24 cellular contexts compared by ENCODE assay signal in genomic region chr9:70444904-70445303, GRCh38. TPM values are rescaled to one million over a fixed set of nuclear protein-coding genes. Genes with fewer than 3 reads are reported as not detected.
A peak's percentile ranks its signal among the peaks of the same experiment; 100 is the strongest.
DNase-seq lines count a peak whose midpoint lies in the region; FAIRE-seq and TF ChIP-seq lines count a peak whose summit lies in the region.
"Had no signal": no experiment of that assay in that cellular context is flagged by ENCODE, and none has a peak within 500 bp of the region (broad histone marks: within the 10 kb centered on the region; RNA-seq: fewer than 3 reads in every experiment).

No MANE protein-coding gene starts in this region.

- peak; percentile 44 for DNase-seq in EH (ENCODE audit: low read depth)
- DNase-seq in LHCN-M2 (ENCODE audit: low read depth): peak; percentile 44
- peak; percentile 69 for DNase-seq in adipocyte (ENCODE audit: low read depth)
- DNase-seq in fibroblast of gingiva (ENCODE audit: low read depth): peak; percentile 47
- DNase-seq in NCI-H345 (lab: John Stamatoyannopoulos, UW): no peak
- no peak for DNase-seq in NCI-H748 (lab: John Stamatoyannopoulos, UW; ENCODE audit: unreplicated experiment)
- DNase-seq in Karpas-422: no peak
- no peak for DNase-seq in D721Med (ENCODE audit: insufficient read length, low spot score)
- DNase-seq: BE2C, Calu3, DMS153, DND-41, GOT3, MV-4-11, NCI-H1105, NCI-H1436 treated with DMSO at 0.1 percent for 48 hours, NCI-H1930, NCI-H2107, NCI-H446, NCI-H524 treated with DMSO at 0.1 percent for 48 hours, SHP77 treated with DMSO at 0.1 percent for 48 hours, SW 1271 had no signal

- H3K9ac ChIP-seq in adipocyte (ENCODE audit: low read length): no peak overlapping the region
- no peak overlapping the region for H3K9ac ChIP-seq in Karpas-422 (ENCODE audit: low read length)
- H3K9ac ChIP-seq: KMS-11 had no signal

- no peak for FAIRE-seq in D721Med (lab: Jason Lieb, UNC)

- no peaks in the 10 kb centered on the region for H3K27me3 ChIP-seq in adipocyte (replicated peaks; ENCODE audit: control insufficient read depth, insufficient read depth, low read length)
- no peaks in the 10 kb centered on the region for H3K27me3 ChIP-seq in Karpas-422 (ENCODE audit: low read length)
- H3K27me3 ChIP-seq: BE2C had no signal

- H3K4me2 ChIP-seq in Karpas-422 (ENCODE audit: low read depth, low read length, poor library complexity, severe bottlenecking): no peak overlapping the region
- H3K4me2 ChIP-seq: KMS-11 had no signal

- no peaks in the 10 kb centered on the region for H4K20me1 ChIP-seq in Karpas-422 (ENCODE audit: insufficient read depth, low read depth, low read length)

- no peak overlapping the region for H3K4me3 ChIP-seq in adipocyte (ENCODE audit: low read length)
- H3K4me3 ChIP-seq in Karpas-422 (ENCODE audit: low read length): no peak overlapping the region

- H3K9me3 ChIP-seq in adipocyte (ENCODE audit: control insufficient read depth, low read length) (no peaks in the 10 kb centered on the region), Karpas-422 (ENCODE audit: low read length) (no peaks in the 10 kb centered on the region)
- H3K9me3 ChIP-seq: BE2C had no signal

- TF ChIP-seq CTCF in D721Med (IDR thresholded peaks at IDR 0.05; ENCODE audit: insufficient read depth, missing control alignments): no peak

- no peak overlapping the region for H3K27ac ChIP-seq in Karpas-422 (ENCODE audit: low read length)
- H3K27ac ChIP-seq: 22Rv1, KMS-11 had no signal

- no peaks in the 10 kb centered on the region for H3K4me1 ChIP-seq in adipocyte (ENCODE audit: control insufficient read depth, insufficient read depth, low read length)
- no peaks in the 10 kb centered on the region for H3K4me1 ChIP-seq in Karpas-422 (ENCODE audit: low read length)
- H3K4me1 ChIP-seq: BE2C had no signal

- no peak overlapping the region for H2AFZ ChIP-seq in Karpas-422 (ENCODE audit: low read length)

- no peaks in the 10 kb centered on the region for H3K9me2 ChIP-seq in Karpas-422 (replicated peaks; ENCODE audit: insufficient read depth, low read length)

- H3K36me3 ChIP-seq in adipocyte (ENCODE audit: control insufficient read depth, insufficient read depth, low read length, severe bottlenecking) (no peaks in the 10 kb centered on the region), Karpas-422 (ENCODE audit: insufficient read depth, low read length) (no peaks in the 10 kb centered on the region)
- H3K36me3 ChIP-seq: BE2C had no signal

- H3K79me2 ChIP-seq in Karpas-422 (ENCODE audit: low read length): no peaks in the 10 kb centered on the region

RNA-seq across cellular contexts. Expression of gene KLF9, which starts 30.4 kb away (rescaled TPM):
- total RNA-seq in LHCN-M2 (2014; rRNA removed): 23.5 and 36.5 TPM in 2 replicates
- 4.8 TPM for polyA plus RNA-seq in LHCN-M2 (2012)
- total RNA-seq in Karpas-422 (2014; rRNA removed; shearing (Covaris generic); ENCODE audit: low replicate concordance): 0.04 TPM in 1 of 2 replicates, not detected in the other

Comparison
In these comparisons a context has a peak if more than half of its experiments do, and no peak if none do; other contexts are left out.
1. DNase-seq: peak in EH (single experiment), LHCN-M2 (single experiment), adipocyte (single experiment) and fibroblast of gingiva (single experiment); none in NCI-H345 (single experiment), NCI-H748 (single experiment), Karpas-422 (single experiment) and D721Med (single experiment).
2. RNA of gene KLF9, which starts 30.4 kb away (total RNA-seq): 23.5 to 36.5 TPM in LHCN-M2; 0.04 TPM in Karpas-422; every median in the first group is over 10 times any median in the second.